In the genomic region with DNA sequence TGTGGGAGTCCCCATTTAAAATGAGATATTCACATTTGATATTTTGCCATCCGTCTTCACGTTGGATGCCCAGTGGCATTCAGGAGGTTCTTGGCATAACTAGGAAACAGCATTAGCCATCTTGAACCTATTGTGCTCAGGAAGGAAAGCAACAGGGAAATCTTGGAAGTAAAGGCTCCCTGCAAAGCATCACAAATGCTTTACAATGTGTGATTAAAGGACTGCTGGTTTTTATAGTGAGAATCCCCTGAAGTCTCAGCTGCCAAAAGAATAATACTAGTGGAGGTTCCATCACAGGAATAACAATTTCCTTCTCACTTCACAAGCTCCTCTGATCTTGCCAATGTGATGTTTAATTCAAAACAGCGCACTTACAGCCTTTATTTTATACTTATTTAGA, we compare ENCODE assay signal across 24 cellular contexts. TPM values are rescaled to one million over a fixed set of nuclear protein-coding genes. Genes with fewer than 3 reads are reported as not detected.
"Had no signal": no experiment of that assay in that cellular context is flagged by ENCODE, and none has a peak within 500 bp of the region (broad histone marks: within the 10 kb centered on the region; RNA-seq: fewer than 3 reads in every experiment).

No MANE protein-coding gene starts in this region.

- H3K9ac ChIP-seq: SK-N-SH had no signal

- DNase-seq: activated CD4-positive, alpha-beta T cell treated with anti-CD3 and anti-CD28 coated beads, Interleukin-2, amount 10 ng/mL, durations not matched to agents 24 days and 14 days; activated CD4-positive, alpha-beta T cell treated with anti-CD3 and anti-CD28 coated beads, Interleukin-2, amount 50 U/mL, for 48 hours; activated CD4-positive, CD25-positive, alpha-beta regulatory T cell treated with anti-CD3 and anti-CD28 coated beads, Interleukin-2, amount 50 U/mL, for 72 hours; activated CD8-positive, alpha-beta memory T cell treated with anti-CD3 and anti-CD28 coated beads, Interleukin-2, amount 10 ng/mL, durations not matched to agents 7 days and 5 days; activated effector memory CD4-positive, alpha-beta T cell treated with Interleukin-2 at 50 U/mL for 16 hours; activated naive CD4-positive, alpha-beta T cell; activated T-cell treated with anti-CD3 and anti-CD28 coated beads, Interleukin-2, amount 50 U/mL, for 24 hours; amygdala; caudate nucleus; KG1; NCI-H1092; NCI-H1417; NCI-H2029; NCI-H524; Peyer's patch; Right ventricle myocardium superior; SJCRH30; SK-N-SH; T-helper 1 cell had no signal

- H3K9me3 ChIP-seq: breast epithelium, Peyer's patch, SJCRH30, SK-N-SH had no signal

- H3K9me3 Mint-ChIP-seq: activated CD4-positive, alpha-beta T cell treated with anti-CD3 and anti-CD28 coated beads, Interleukin-2, amount 10 ng/mL, durations not matched to agents 24 days and 14 days; activated T-cell treated with anti-CD3 and anti-CD28 coated beads, Interleukin-2, amount 50 U/mL, for 24 hours; activated T-helper 1 cell treated with anti-CD3 and anti-CD28 coated beads, Interleukin-12 subunit alpha, Interleukin-12 subunit beta, Interleukin-2, Interleukin-4 antibody, amounts not matched to agents 30 ng/mL and 10 ng/mL and 1 ng/mL, durations not matched to agents 14 hours and 24 hours and 36 hours had no signal

- H3K4me3 ChIP-seq: breast epithelium, Peyer's patch, SJCRH30 had no signal

- H3K4me1 Mint-ChIP-seq: activated CD4-positive, alpha-beta T cell treated with anti-CD3 and anti-CD28 coated beads, Interleukin-2, amount 10 ng/mL, durations not matched to agents 24 days and 14 days; activated CD8-positive, alpha-beta memory T cell treated with anti-CD3 and anti-CD28 coated beads, Interleukin-2, amount 10 ng/mL, durations not matched to agents 7 days and 5 days had no signal

- H3K4me1 ChIP-seq: breast epithelium, Peyer's patch had no signal

- H3K27me3 ChIP-seq: breast epithelium, Peyer's patch, SJCRH30 had no signal

- H3K27me3 Mint-ChIP-seq: activated CD4-positive, alpha-beta T cell treated with anti-CD3 and anti-CD28 coated beads, Interleukin-2, amount 10 ng/mL, durations not matched to agents 24 days and 14 days; activated CD8-positive, alpha-beta memory T cell treated with anti-CD3 and anti-CD28 coated beads, Interleukin-2, amount 10 ng/mL, durations not matched to agents 7 days and 5 days; activated naive CD8-positive, alpha-beta T cell; activated T-cell treated with anti-CD3 and anti-CD28 coated beads, Interleukin-2, amount 50 U/mL, for 24 hours had no signal

- ATAC-seq: activated CD8-positive, alpha-beta memory T cell treated with anti-CD3 and anti-CD28 coated beads, Interleukin-2, amount 10 ng/mL, durations not matched to agents 7 days and 5 days had no signal

- H3K36me3 ChIP-seq: breast epithelium, Peyer's patch had no signal

- H3K27ac ChIP-seq: breast epithelium, Peyer's patch, RWPE1, SJCRH30 had no signal

- H3K9me2 ChIP-seq: SK-N-SH had no signal

- H3K27ac Mint-ChIP-seq: activated CD4-positive, alpha-beta T cell treated with anti-CD3 and anti-CD28 coated beads, Interleukin-2, amount 10 ng/mL, durations not matched to agents 24 days and 14 days; activated CD8-positive, alpha-beta memory T cell treated with anti-CD3 and anti-CD28 coated beads, Interleukin-2, amount 10 ng/mL, durations not matched to agents 7 days and 5 days; activated naive CD8-positive, alpha-beta T cell; activated T-cell treated with anti-CD3 and anti-CD28 coated beads, Interleukin-2, amount 50 U/mL, for 24 hours; activated T-helper 1 cell treated with anti-CD3 and anti-CD28 coated beads, Interleukin-12 subunit alpha, Interleukin-12 subunit beta, Interleukin-2, Interleukin-4 antibody, amounts not matched to agents 30 ng/mL and 10 ng/mL and 1 ng/mL, durations not matched to agents 14 hours and 24 hours and 36 hours had no signal

- H3K4me2 ChIP-seq: SK-N-SH had no signal

- H3K4me3 Mint-ChIP-seq: activated CD4-positive, alpha-beta T cell treated with anti-CD3 and anti-CD28 coated beads, Interleukin-2, amount 10 ng/mL, durations not matched to agents 24 days and 14 days; activated CD8-positive, alpha-beta memory T cell treated with anti-CD3 and anti-CD28 coated beads, Interleukin-2, amount 10 ng/mL, durations not matched to agents 7 days and 5 days; activated naive CD8-positive, alpha-beta T cell; activated T-cell treated with anti-CD3 and anti-CD28 coated beads, Interleukin-2, amount 50 U/mL, for 24 hours; activated T-helper 1 cell treated with anti-CD3 and anti-CD28 coated beads, Interleukin-12 subunit alpha, Interleukin-12 subunit beta, Interleukin-2, Interleukin-4 antibody, amounts not matched to agents 30 ng/mL and 10 ng/mL and 1 ng/mL, durations not matched to agents 14 hours and 24 hours and 36 hours had no signal

RNA-seq across cellular contexts. Expression of gene NPNT, which starts 49.7 kb away (rescaled TPM):
- total RNA-seq: activated CD4-positive, alpha-beta T cell treated with anti-CD3 and anti-CD28 coated beads, Interleukin-2, amount 10 ng/mL, durations not matched to agents 24 days and 14 days; activated CD8-positive, alpha-beta memory T cell treated with anti-CD3 and anti-CD28 coated beads, Interleukin-2, amount 10 ng/mL, durations not matched to agents 7 days and 5 days; activated T-helper 1 cell treated with anti-CD3 and anti-CD28 coated beads, Interleukin-12 subunit alpha, Interleukin-12 subunit beta, Interleukin-2, Interleukin-4 antibody, amounts not matched to agents 30 ng/mL and 10 ng/mL and 1 ng/mL, durations not matched to agents 14 hours and 24 hours and 36 hours; T-helper 2 cell treated with Interferon-gamma antibody and Interleukin-4, amounts not matched to agents 100 ng/mL and 5 ng/mL, for 36 hours had no signal
- polyA plus RNA-seq: SK-N-SH had no signal
